Comparison of ENCODE assay signal across 11 cellular contexts in genomic region chr14:59343585-59343984, GRCh38.
DNase-seq lines count a peak whose midpoint lies in the region; ATAC-seq and TF ChIP-seq lines count a peak whose summit lies in the region.
"Had no signal": no experiment of that assay in that cellular context is flagged by ENCODE, and none has a peak within 500 bp of the region (broad histone marks: within the 10 kb centered on the region; RNA-seq: fewer than 3 reads in every experiment).

No MANE protein-coding gene starts in this region.

- no peaks in the 10 kb centered on the region for H3K79me2 ChIP-seq in MM.1S (ENCODE audit: low read length)

- H3K27ac ChIP-seq in coronary artery (peak overlapping the region; percentile 30 to 48), muscle layer of duodenum (ENCODE audit: low read length) (peak overlapping the region; percentile 57), MM.1S (ENCODE audit: low read length) (no peak overlapping the region)

- H4K20me1 ChIP-seq in MM.1S (ENCODE audit: insufficient read depth, low read length), result no peaks in the 10 kb centered on the region

- H3K4me2 ChIP-seq in MM.1S (ENCODE audit: low read depth, low read length), result no peak overlapping the region

- ATAC-seq in GM21423 (IDR thresholded peaks at IDR 0.05; ENCODE audit: unreplicated experiment), result no peak
- ATAC-seq: activated naive CD4-positive, alpha-beta T cell treated with anti-CD3 and anti-CD28 coated beads, Interleukin-2, amount 50 U/mL, for 72 hours had no signal

- H3K9ac ChIP-seq in MM.1S (ENCODE audit: low read length), result no peak overlapping the region

- H3K4me1 ChIP-seq in muscle layer of duodenum (ENCODE audit: control insufficient read depth in 1 of 2, insufficient read depth in 2 of 2, low read length in 2 of 2), result peaks cover 0 to 13% of the 10 kb centered on the region in 2 donors
- 0 out of 2 replicates have a peak, but pooled peaks cover 3% of the 10 kb centered on the region for H3K4me1 ChIP-seq in MM.1S (ENCODE audit: low read length)

- DNase-seq in COR-L47 (lab: John Stamatoyannopoulos, UW) (peak; percentile 43), NCI-H1694 treated with DMSO at 0.1 percent for 48 hours (lab: John Stamatoyannopoulos, UW) (peak; percentile 25), coronary artery (ENCODE audit: low spot score) (no peak), mucosa of gallbladder (ENCODE audit: low spot score) (no peak), MM.1S (no peak), NCI-H146 treated with DMSO at 0.1 percent for 48 hours (lab: John Stamatoyannopoulos, UW; ENCODE audit: unreplicated experiment) (no peak)
- DNase-seq: cortex of kidney, MV-4-11 had no signal

- TF ChIP-seq CTCF in coronary artery (IDR thresholded peaks at IDR 0.05) (no peak), MM.1S (IDR thresholded peaks at IDR 0.05; ENCODE audit: low read length) (no peak)

- H3K27me3 ChIP-seq in muscle layer of duodenum (ENCODE audit: low read depth, low read length) (no peaks in the 10 kb centered on the region), MM.1S (replicated peaks; ENCODE audit: insufficient read depth, low read length) (no peaks in the 10 kb centered on the region)

- H3K9me2 ChIP-seq in MM.1S (replicated peaks; ENCODE audit: insufficient read depth, low read length), result no peaks in the 10 kb centered on the region

- H3K4me3 ChIP-seq in coronary artery (no peak overlapping the region), muscle layer of duodenum (ENCODE audit: low read depth in 1 of 2, low read length in 2 of 2) (no peak overlapping the region), MM.1S (ENCODE audit: low read length) (no peak overlapping the region)

- H3K9me3 ChIP-seq in muscle layer of duodenum (ENCODE audit: control insufficient read depth in 1 of 2, low read length in 2 of 2) (no peaks in the 10 kb centered on the region), MM.1S (replicated peaks; ENCODE audit: insufficient read depth, low read length) (no peaks in the 10 kb centered on the region)

- no peak overlapping the region for H2AFZ ChIP-seq in MM.1S (ENCODE audit: low read length)

- H3K36me3 ChIP-seq in muscle layer of duodenum (ENCODE audit: control insufficient read depth in 1 of 2, insufficient read depth in 2 of 2, low read length in 2 of 2) (peaks cover 14 to 16% of the 10 kb centered on the region in 2 donors), MM.1S (replicated peaks; ENCODE audit: insufficient read depth, low read length) (no peaks in the 10 kb centered on the region)

- H3F3A ChIP-seq in MM.1S (ENCODE audit: insufficient read depth, low read length), result no peaks in the 10 kb centered on the region

Comparison
In these comparisons a context has a peak if more than half of its experiments do, and no peak if none do; other contexts are left out.
1. DNase-seq: peak in COR-L47 (single experiment) and NCI-H1694 treated with DMSO at 0.1 percent for 48 hours (single experiment); none in coronary artery (single experiment), mucosa of gallbladder (single experiment), MM.1S (single experiment) and NCI-H146 treated with DMSO at 0.1 percent for 48 hours (single experiment).